ENCODE assay signal across 22 cellular contexts in genomic region chr5:132219289-132219970, GRCh38. TPM values are rescaled to one million over a fixed set of nuclear protein-coding genes. Genes with fewer than 3 reads are reported as not detected.
DNase-seq lines count a peak whose midpoint lies in the region; ATAC-seq and TF ChIP-seq lines count a peak whose summit lies in the region.
"Had no signal": no experiment of that assay in that cellular context is flagged by ENCODE, and none has a peak within 500 bp of the region (broad histone marks: within the 10 kb centered on the region; RNA-seq: fewer than 3 reads in every experiment).

No MANE protein-coding gene starts in this region.

- intact Hi-C loops in Right ventricle myocardium inferior (cut with DNase I) (loop anchor here (10.0 kb wide), 1 partner anchor 135 kb away; no protein-coding TSS in a partner anchor), Right ventricle myocardium superior (cut with DNase I) (no loop called here), ascending aorta (cut with DNase I) (loop anchor here (5.0 kb wide), 1 partner anchor 37 kb away; no protein-coding TSS in a partner anchor), right cardiac atrium (cut with DNase I) (no loop called here)

- H3K9ac ChIP-seq in stomach smooth muscle (ENCODE audit: low read length in 2 of 2): no peak overlapping the region
- H3K9ac ChIP-seq: BLaER1, SK-N-SH had no signal

- DNase-seq in Right ventricle myocardium inferior (ENCODE audit: missing footprints): peak; percentile 14
- no peak for DNase-seq in Right ventricle myocardium superior
- no peak for DNase-seq in ascending aorta (ENCODE audit: low spot score in 2 of 2)
- DNase-seq in right cardiac atrium: peak in 1 of 3 donors; percentile 21
- no peak for DNase-seq in D341Med (ENCODE audit: low spot score)
- no peak for DNase-seq in cortex of kidney (lab: John Stamatoyannopoulos, UW)
- no peak for DNase-seq in stimulated activated CD4-positive, alpha-beta T cell treated with anti-CD3 and anti-CD28 coated beads, Interleukin-15, amount 100 ng/mL, for 24 hours
- DNase-seq: 8988T; CD4-positive, alpha-beta T cell; DMS53; Karpas-422; NCI-H1105; NCI-H1436 treated with DMSO at 0.1 percent for 48 hours; NCI-H1930; NCI-H226; NCI-H510A; SK-N-SH had no signal

- WGBS in right cardiac atrium: 84% methylated on average over 6 of the region's 6 CpGs

- H3K4me3 ChIP-seq in ascending aorta (no peak overlapping the region), right cardiac atrium (ENCODE audit: low read length) (no peak overlapping the region), stomach smooth muscle (ENCODE audit: low read length in 2 of 2) (no peak overlapping the region)
- H3K4me3 ChIP-seq: BLaER1 had no signal

- H3K36me3 ChIP-seq in ascending aorta (peaks cover 6 to 16% of the 10 kb centered on the region in 2 donors), stomach smooth muscle (ENCODE audit: control insufficient read depth in 2 of 2, insufficient read depth in 2 of 2, low read length in 2 of 2) (peaks cover 7 to 9% of the 10 kb centered on the region in 2 donors)

- H3K27ac ChIP-seq in ascending aorta: peak overlapping the region; percentile 57 to 85
- H3K27ac ChIP-seq in right cardiac atrium (ENCODE audit: low read length): peak overlapping the region; percentile 49
- H3K27ac ChIP-seq in stomach smooth muscle (ENCODE audit: low read length): peak overlapping the region; percentile 49
- H3K27ac ChIP-seq: BLaER1, HL-60 had no signal

- H3K9me3 ChIP-seq in ascending aorta (no peaks in the 10 kb centered on the region), right cardiac atrium (ENCODE audit: control insufficient read depth, low read length) (no peaks in the 10 kb centered on the region), stomach smooth muscle (ENCODE audit: control insufficient read depth in 2 of 2, low read length in 2 of 2) (no peaks in the 10 kb centered on the region)
- H3K9me3 ChIP-seq: BLaER1, SK-N-SH had no signal

- TF ChIP-seq CTCF in ascending aorta (IDR thresholded peaks at IDR 0.05): no peak

- ATAC-seq in Right ventricle myocardium inferior (no peak), Right ventricle myocardium superior (ENCODE audit: poor library complexity) (no peak), right cardiac atrium (no peak)
- ATAC-seq: Panc1 had no signal

- peaks cover 30 to 58% of the 10 kb centered on the region in 2 donors for H3K4me1 ChIP-seq in ascending aorta
- H3K4me1 ChIP-seq in right cardiac atrium (ENCODE audit: control insufficient read depth, insufficient read depth, low read length): peaks cover 34% of the 10 kb centered on the region
- H3K4me1 ChIP-seq in stomach smooth muscle (ENCODE audit: control insufficient read depth, insufficient read depth, low read length): peaks cover 60% of the 10 kb centered on the region

- H3K27me3 ChIP-seq in ascending aorta: no peaks in the 10 kb centered on the region
- H3K27me3 ChIP-seq in right cardiac atrium (ENCODE audit: control insufficient read depth, insufficient read depth): no peaks in the 10 kb centered on the region
- H3K27me3 ChIP-seq in stomach smooth muscle (ENCODE audit: control insufficient read depth in 1 of 2, insufficient read depth in 2 of 2, low read length in 2 of 2): no peaks in the 10 kb centered on the region
- H3K27me3 ChIP-seq: BLaER1 had no signal

RNA-seq across cellular contexts. Expression of gene P4HA2, which starts 8.2 kb away (rescaled TPM):
- 88.7 TPM for total RNA-seq in Right ventricle myocardium inferior
- 77.2 TPM for total RNA-seq in Right ventricle myocardium superior
- total RNA-seq in ascending aorta: 22.6 TPM
- 100 to 1,000 TPM in 1 of 4 donors, 10 to 100 TPM in 3; 58.9 to 103 (median 71.8) TPM for total RNA-seq in right cardiac atrium
- polyA plus RNA-seq in right cardiac atrium: 51.9 TPM
- total RNA-seq: CD4-positive, alpha-beta T cell had no signal

RNA-seq across cellular contexts. Expression of gene PDLIM4, which starts 38.1 kb away (rescaled TPM):
- total RNA-seq in Right ventricle myocardium inferior (5.4 TPM), Right ventricle myocardium superior (5.2 TPM), ascending aorta (49.1 TPM), right cardiac atrium (100 to 1,000 TPM in 1 of 4 donors, 10 to 100 TPM in 3; 47.8 to 113 (median 54.3) TPM)
- polyA plus RNA-seq in right cardiac atrium: 35.0 TPM
- total RNA-seq: CD4-positive, alpha-beta T cell; G401 had no signal

Comparison
In these comparisons a context has a peak if more than half of its experiments do, and no peak if none do; other contexts are left out.
1. intact Hi-C loops: an anchor here in Right ventricle myocardium inferior (10.0 kb wide) and ascending aorta (5.0 kb wide); none called in Right ventricle myocardium superior and right cardiac atrium.